ENCODE assay signal across 1 cellular context in genomic region chr4:17587094-17587822, GRCh38.
TF ChIP-seq lines count a peak whose summit lies in the region.

No MANE protein-coding gene starts in this region.

TF ChIP-seq in HepG2, 621 proteins besides CTCF, POLR2A, EP300 and RAD21 (continued from another document):
- TF ChIP-seq, protein P1, sequence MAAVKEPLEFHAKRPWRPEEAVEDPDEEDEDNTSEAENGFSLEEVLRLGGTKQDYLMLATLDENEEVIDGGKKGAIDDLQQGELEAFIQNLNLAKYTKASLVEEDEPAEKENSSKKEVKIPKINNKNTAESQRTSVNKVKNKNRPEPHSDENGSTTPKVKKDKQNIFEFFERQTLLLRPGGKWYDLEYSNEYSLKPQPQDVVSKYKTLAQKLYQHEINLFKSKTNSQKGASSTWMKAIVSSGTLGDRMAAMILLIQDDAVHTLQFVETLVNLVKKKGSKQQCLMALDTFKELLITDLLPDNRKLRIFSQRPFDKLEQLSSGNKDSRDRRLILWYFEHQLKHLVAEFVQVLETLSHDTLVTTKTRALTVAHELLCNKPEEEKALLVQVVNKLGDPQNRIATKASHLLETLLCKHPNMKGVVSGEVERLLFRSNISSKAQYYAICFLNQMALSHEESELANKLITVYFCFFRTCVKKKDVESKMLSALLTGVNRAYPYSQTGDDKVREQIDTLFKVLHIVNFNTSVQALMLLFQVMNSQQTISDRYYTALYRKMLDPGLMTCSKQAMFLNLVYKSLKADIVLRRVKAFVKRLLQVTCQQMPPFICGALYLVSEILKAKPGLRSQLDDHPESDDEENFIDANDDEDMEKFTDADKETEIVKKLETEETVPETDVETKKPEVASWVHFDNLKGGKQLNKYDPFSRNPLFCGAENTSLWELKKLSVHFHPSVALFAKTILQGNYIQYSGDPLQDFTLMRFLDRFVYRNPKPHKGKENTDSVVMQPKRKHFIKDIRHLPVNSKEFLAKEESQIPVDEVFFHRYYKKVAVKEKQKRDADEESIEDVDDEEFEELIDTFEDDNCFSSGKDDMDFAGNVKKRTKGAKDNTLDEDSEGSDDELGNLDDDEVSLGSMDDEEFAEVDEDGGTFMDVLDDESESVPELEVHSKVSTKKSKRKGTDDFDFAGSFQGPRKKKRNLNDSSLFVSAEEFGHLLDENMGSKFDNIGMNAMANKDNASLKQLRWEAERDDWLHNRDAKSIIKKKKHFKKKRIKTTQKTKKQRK (IDR thresholded peaks at IDR 0.05; ENCODE audit: low read length), result no peak
- no peak for TF ChIP-seq PRDM4 (CRISPR knock-in tag; IDR thresholded peaks at IDR 0.05; ENCODE audit: borderline replicate concordance)
- TF ChIP-seq RBFOX2 (IDR thresholded peaks at IDR 0.05; ENCODE audit: low read depth, low read length), result 0 out of 2 replicates have a peak, but pooled peaks have one; percentile 24
- no peak for TF ChIP-seq ARNT (IDR thresholded peaks at IDR 0.05)
- TF ChIP-seq YEATS2 (CRISPR knock-in tag; IDR thresholded peaks at IDR 0.05; ENCODE audit: borderline replicate concordance), result no peak
- TF ChIP-seq TCF12 (IDR thresholded peaks at IDR 0.05), result no peak
- TF ChIP-seq TCF12 (CRISPR knock-in tag; IDR thresholded peaks at IDR 0.05), result no peak
- TF ChIP-seq KLF9 (CRISPR knock-in tag; IDR thresholded peaks at IDR 0.05; ENCODE audit: low read depth), result no peak
- TF ChIP-seq, protein P2, sequence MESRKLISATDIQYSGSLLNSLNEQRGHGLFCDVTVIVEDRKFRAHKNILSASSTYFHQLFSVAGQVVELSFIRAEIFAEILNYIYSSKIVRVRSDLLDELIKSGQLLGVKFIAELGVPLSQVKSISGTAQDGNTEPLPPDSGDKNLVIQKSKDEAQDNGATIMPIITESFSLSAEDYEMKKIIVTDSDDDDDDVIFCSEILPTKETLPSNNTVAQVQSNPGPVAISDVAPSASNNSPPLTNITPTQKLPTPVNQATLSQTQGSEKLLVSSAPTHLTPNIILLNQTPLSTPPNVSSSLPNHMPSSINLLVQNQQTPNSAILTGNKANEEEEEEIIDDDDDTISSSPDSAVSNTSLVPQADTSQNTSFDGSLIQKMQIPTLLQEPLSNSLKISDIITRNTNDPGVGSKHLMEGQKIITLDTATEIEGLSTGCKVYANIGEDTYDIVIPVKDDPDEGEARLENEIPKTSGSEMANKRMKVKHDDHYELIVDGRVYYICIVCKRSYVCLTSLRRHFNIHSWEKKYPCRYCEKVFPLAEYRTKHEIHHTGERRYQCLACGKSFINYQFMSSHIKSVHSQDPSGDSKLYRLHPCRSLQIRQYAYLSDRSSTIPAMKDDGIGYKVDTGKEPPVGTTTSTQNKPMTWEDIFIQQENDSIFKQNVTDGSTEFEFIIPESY (CRISPR knock-in tag; IDR thresholded peaks at IDR 0.05), result peak; percentile 52; the same call in 1 of the 2 replicates
- TF ChIP-seq ZNF773 (CRISPR knock-in tag; IDR thresholded peaks at IDR 0.05; ENCODE audit: borderline replicate concordance), result no peak
- no peak for TF ChIP-seq ZNF782 (CRISPR knock-in tag; IDR thresholded peaks at IDR 0.05; ENCODE audit: borderline replicate concordance)
- no peak for TF ChIP-seq ZNF709 (CRISPR knock-in tag; IDR thresholded peaks at IDR 0.05)
- TF ChIP-seq KLF6 (CRISPR knock-in tag; IDR thresholded peaks at IDR 0.05), result no peak
- no peak for TF ChIP-seq DR1 (CRISPR knock-in tag; IDR thresholded peaks at IDR 0.05)
- TF ChIP-seq ZNF570 (CRISPR knock-in tag; IDR thresholded peaks at IDR 0.05; ENCODE audit: borderline replicate concordance), result no peak
- TF ChIP-seq TRIM24 (CRISPR knock-in tag; IDR thresholded peaks at IDR 0.05), result no peak
- TF ChIP-seq CEBPB (IDR thresholded peaks at IDR 0.05; ENCODE audit: borderline replicate concordance, low read depth, low read length), result no peak
- no peak for TF ChIP-seq PBX2 (CRISPR knock-in tag; IDR thresholded peaks at IDR 0.05)
- no peak for TF ChIP-seq FOXP1 (IDR thresholded peaks at IDR 0.05)
- no peak; the same call in 1 of the 2 replicates for TF ChIP-seq FOXP1 (CRISPR knock-in tag; IDR thresholded peaks at IDR 0.05)
- TF ChIP-seq NFIC (IDR thresholded peaks at IDR 0.05; ENCODE audit: low read length), result 0 out of 2 replicates have a peak, but pooled peaks have one; percentile 13
- TF ChIP-seq SMC3 (IDR thresholded peaks at IDR 0.05; ENCODE audit: low read length), result no peak
- TF ChIP-seq TBL1XR1 (IDR thresholded peaks at IDR 0.05; ENCODE audit: borderline replicate concordance, low read length, partially characterized antibody), result no peak
- TF ChIP-seq ZNF124 (CRISPR knock-in tag; IDR thresholded peaks at IDR 0.05), result no peak
- no peak for TF ChIP-seq ZBTB42 (CRISPR knock-in tag; IDR thresholded peaks at IDR 0.05)
- TF ChIP-seq AHR (CRISPR knock-in tag; IDR thresholded peaks at IDR 0.05), result no peak
- TF ChIP-seq JARID2 (CRISPR knock-in tag; IDR thresholded peaks at IDR 0.05; ENCODE audit: insufficient replicate concordance), result no peak
- no peak for TF ChIP-seq MXI1 (IDR thresholded peaks at IDR 0.05; ENCODE audit: borderline replicate concordance, low read depth, low read length)
- no peak for TF ChIP-seq ZNF850 (CRISPR knock-in tag; conservative IDR thresholded peaks at IDR 0.05)
- TF ChIP-seq FOXM1 (CRISPR knock-in tag; IDR thresholded peaks at IDR 0.05), result no peak
- TF ChIP-seq, protein P3, sequence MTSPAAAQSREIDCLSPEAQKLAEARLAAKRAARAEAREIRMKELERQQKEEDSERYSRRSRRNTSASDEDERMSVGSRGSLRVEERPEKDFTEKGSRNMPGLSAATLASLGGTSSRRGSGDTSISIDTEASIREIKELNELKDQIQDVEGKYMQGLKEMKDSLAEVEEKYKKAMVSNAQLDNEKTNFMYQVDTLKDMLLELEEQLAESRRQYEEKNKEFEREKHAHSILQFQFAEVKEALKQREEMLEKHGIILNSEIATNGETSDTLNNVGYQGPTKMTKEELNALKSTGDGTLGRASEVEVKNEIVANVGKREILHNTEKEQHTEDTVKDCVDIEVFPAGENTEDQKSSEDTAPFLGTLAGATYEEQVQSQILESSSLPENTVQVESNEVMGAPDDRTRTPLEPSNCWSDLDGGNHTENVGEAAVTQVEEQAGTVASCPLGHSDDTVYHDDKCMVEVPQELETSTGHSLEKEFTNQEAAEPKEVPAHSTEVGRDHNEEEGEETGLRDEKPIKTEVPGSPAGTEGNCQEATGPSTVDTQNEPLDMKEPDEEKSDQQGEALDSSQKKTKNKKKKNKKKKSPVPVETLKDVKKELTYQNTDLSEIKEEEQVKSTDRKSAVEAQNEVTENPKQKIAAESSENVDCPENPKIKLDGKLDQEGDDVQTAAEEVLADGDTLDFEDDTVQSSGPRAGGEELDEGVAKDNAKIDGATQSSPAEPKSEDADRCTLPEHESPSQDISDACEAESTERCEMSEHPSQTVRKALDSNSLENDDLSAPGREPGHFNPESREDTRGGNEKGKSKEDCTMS (CRISPR knock-in tag; conservative IDR thresholded peaks at IDR 0.05), result no peak
- no peak for TF ChIP-seq SYNCRIP (IDR thresholded peaks at IDR 0.05; ENCODE audit: insufficient read depth, low read depth, low read length)
- TF ChIP-seq TCF7 (IDR thresholded peaks at IDR 0.05; ENCODE audit: low read depth), result 0 out of 2 replicates have a peak, but pooled peaks have one; percentile 11
- no peak for TF ChIP-seq ZNF652 (CRISPR knock-in tag; IDR thresholded peaks at IDR 0.05; ENCODE audit: borderline replicate concordance, low read depth)
- no peak for TF ChIP-seq GPBP1L1 (CRISPR knock-in tag; IDR thresholded peaks at IDR 0.05)
- TF ChIP-seq ONECUT2 (CRISPR knock-in tag; IDR thresholded peaks at IDR 0.05), result peak; percentile 44; the same call in 1 of the 2 replicates
- TF ChIP-seq PHF21A (CRISPR knock-in tag; IDR thresholded peaks at IDR 0.05), result no peak
- no peak for TF ChIP-seq MTF1 (CRISPR knock-in tag; IDR thresholded peaks at IDR 0.05)
- no peak for TF ChIP-seq ZNF414 (CRISPR knock-in tag; IDR thresholded peaks at IDR 0.05)
- no peak for TF ChIP-seq ZBTB49 (CRISPR knock-in tag; IDR thresholded peaks at IDR 0.05; ENCODE audit: borderline replicate concordance)
- no peak for TF ChIP-seq MED1 (CRISPR knock-in tag; IDR thresholded peaks at IDR 0.05)
- TF ChIP-seq GLMP (CRISPR knock-in tag; IDR thresholded peaks at IDR 0.05; ENCODE audit: borderline replicate concordance), result no peak
- no peak for TF ChIP-seq ISX (CRISPR knock-in tag; conservative IDR thresholded peaks at IDR 0.05)
- no peak for TF ChIP-seq NR2F6 (IDR thresholded peaks at IDR 0.05)
- no peak for TF ChIP-seq NR2F6 (CRISPR knock-in tag; IDR thresholded peaks at IDR 0.05)
- no peak for TF ChIP-seq ZBTB7A (CRISPR knock-in tag; IDR thresholded peaks at IDR 0.05)
- TF ChIP-seq, protein P4, sequence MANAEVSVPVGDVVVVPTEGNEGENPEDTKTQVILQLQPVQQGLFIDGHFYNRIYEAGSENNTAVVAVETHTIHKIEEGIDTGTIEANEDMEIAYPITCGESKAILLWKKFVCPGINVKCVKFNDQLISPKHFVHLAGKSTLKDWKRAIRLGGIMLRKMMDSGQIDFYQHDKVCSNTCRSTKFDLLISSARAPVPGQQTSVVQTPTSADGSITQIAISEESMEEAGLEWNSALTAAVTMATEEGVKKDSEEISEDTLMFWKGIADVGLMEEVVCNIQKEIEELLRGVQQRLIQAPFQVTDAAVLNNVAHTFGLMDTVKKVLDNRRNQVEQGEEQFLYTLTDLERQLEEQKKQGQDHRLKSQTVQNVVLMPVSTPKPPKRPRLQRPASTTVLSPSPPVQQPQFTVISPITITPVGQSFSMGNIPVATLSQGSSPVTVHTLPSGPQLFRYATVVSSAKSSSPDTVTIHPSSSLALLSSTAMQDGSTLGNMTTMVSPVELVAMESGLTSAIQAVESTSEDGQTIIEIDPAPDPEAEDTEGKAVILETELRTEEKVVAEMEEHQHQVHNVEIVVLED (CRISPR knock-in tag; IDR thresholded peaks at IDR 0.05; ENCODE audit: borderline replicate concordance), result no peak
